ENCODE assay signal across 8 cellular contexts in genomic region chr4:1300466-1301455, GRCh38. TPM values are rescaled to one million over a fixed set of nuclear protein-coding genes. Genes with fewer than 3 reads are reported as not detected.
DNase-seq lines count a peak whose midpoint lies in the region; ATAC-seq, FAIRE-seq and TF ChIP-seq lines count a peak whose summit lies in the region.

No MANE protein-coding gene starts in this region.

- 78 to 84% methylated on average over 40 of the region's 40 CpGs for WGBS in heart right ventricle, 2 donors
- WGBS in ovary, 3 donors: 82 to 86% (median 83%) methylated on average over 40 of the region's 40 CpGs

- peaks cover 56% of the 10 kb centered on the region for H3K36me3 Mint-ChIP-seq in activated T-helper 2 cell treated with anti-CD3 and anti-CD28 coated beads, Interferon-gamma antibody, Interleukin-2, Interleukin-4, amounts not matched to agents 10 μg/mL and 5 μg/mL and 100 μg/mL, durations not matched to agents 14 hours and 24 hours and 36 hours (ENCODE audit: low read depth)

- TF ChIP-seq EP300 in ovary (IDR thresholded peaks at IDR 0.05): no peak

- H3K27me3 ChIP-seq in heart right ventricle (no peaks in the 10 kb centered on the region), skeletal muscle tissue (ENCODE audit: control insufficient read depth in 3 of 3, insufficient read depth in 3 of 3, low read length in 3 of 3) (no peaks in the 10 kb centered on the region), ovary (no peaks in the 10 kb centered on the region)

- H3K27ac Mint-ChIP-seq in activated T-helper 2 cell treated with anti-CD3 and anti-CD28 coated beads, Interferon-gamma antibody, Interleukin-2, Interleukin-4, amounts not matched to agents 10 μg/mL and 5 μg/mL and 100 μg/mL, durations not matched to agents 14 hours and 24 hours and 36 hours: peak overlapping the region; percentile 5

- H3K27ac ChIP-seq in heart right ventricle (peak overlapping the region in 5 of 10 donors; percentile 5 to 90 (median 45)), skeletal muscle tissue (ENCODE audit: low read depth, low read length) (peak overlapping the region; percentile 9), ovary (no peak overlapping the region)

- TF ChIP-seq CTCF in heart right ventricle (IDR thresholded peaks at IDR 0.05): no peak
- no peak for TF ChIP-seq CTCF in ovary (IDR thresholded peaks at IDR 0.05)

- TF ChIP-seq POLR2A in ovary (IDR thresholded peaks at IDR 0.05): no peak

- H3K9me3 ChIP-seq in heart right ventricle (no peaks in the 10 kb centered on the region), skeletal muscle tissue (ENCODE audit: control insufficient read depth in 3 of 3, low read length in 3 of 3) (no peaks in the 10 kb centered on the region), ovary (no peaks in the 10 kb centered on the region)

- peaks cover 0 to 66% (median 24%) of the 10 kb centered on the region in 9 donors for H3K36me3 ChIP-seq in heart right ventricle
- peaks cover 6 to 25% (median 23%) of the 10 kb centered on the region in 3 donors for H3K36me3 ChIP-seq in skeletal muscle tissue (ENCODE audit: control insufficient read depth in 3 of 3, insufficient read depth in 3 of 3, low read length in 3 of 3)
- H3K36me3 ChIP-seq in ovary: no peaks in the 10 kb centered on the region

- intact Hi-C loops in activated T-helper 2 cell treated with anti-CD3 and anti-CD28 coated beads, Interferon-gamma antibody, Interleukin-2, Interleukin-4, amounts not matched to agents 10 μg/mL and 5 μg/mL and 100 μg/mL, durations not matched to agents 14 hours and 24 hours and 36 hours (cut with micrococcal nuclease): no loop called here
- intact Hi-C loops in heart right ventricle (cut with DNase I) (no loop called here), ovary (cut with DNase I) (no loop called here)

- FAIRE-seq in urothelium cell line (lab: Jason Lieb, UNC): no peak

- peaks cover 16% of the 10 kb centered on the region for H3K4me1 Mint-ChIP-seq in activated T-helper 2 cell treated with anti-CD3 and anti-CD28 coated beads, Interferon-gamma antibody, Interleukin-2, Interleukin-4, amounts not matched to agents 10 μg/mL and 5 μg/mL and 100 μg/mL, durations not matched to agents 14 hours and 24 hours and 36 hours (ENCODE audit: low read depth)

- ATAC-seq in heart right ventricle: peak in 6 of 8 donors; percentile 33 to 66 (median 54)
- ATAC-seq in GM21526 (IDR thresholded peaks at IDR 0.05; ENCODE audit: low FRiP score, unreplicated experiment): no peak

- H3K4me1 ChIP-seq in heart right ventricle (peaks cover 0 to 42% (median 23%) of the 10 kb centered on the region in 9 donors), skeletal muscle tissue (ENCODE audit: control insufficient read depth in 3 of 3, insufficient read depth in 3 of 3, low read length in 3 of 3) (peaks cover 13 to 30% (median 26%) of the 10 kb centered on the region in 3 donors), ovary (ENCODE audit: insufficient read depth) (peaks cover 2% of the 10 kb centered on the region)

- H3K27me3 Mint-ChIP-seq in activated T-helper 2 cell treated with anti-CD3 and anti-CD28 coated beads, Interferon-gamma antibody, Interleukin-2, Interleukin-4, amounts not matched to agents 10 μg/mL and 5 μg/mL and 100 μg/mL, durations not matched to agents 14 hours and 24 hours and 36 hours (ENCODE audit: low read depth): no peaks in the 10 kb centered on the region

- DNase-seq in Kasumi-1 (lab: John Stamatoyannopoulos, UW) (peak; percentile 41 to 45), heart right ventricle (peak in 1 of 2 donors; percentile 40), urothelium cell line (ENCODE audit: low spot score) (no peak), COR-L47 (lab: John Stamatoyannopoulos, UW) (no peak), ovary (no peak)
- DNase-seq in activated T-helper 2 cell treated with anti-CD3 and anti-CD28 coated beads, Interferon-gamma antibody, Interleukin-2, Interleukin-4, amounts not matched to agents 10 μg/mL and 5 μg/mL and 100 μg/mL, durations not matched to agents 14 hours and 24 hours and 36 hours (ENCODE audit: low spot score): no peak

- no peak overlapping the region for H3K4me3 ChIP-seq in heart right ventricle
- no peak overlapping the region for H3K4me3 ChIP-seq in skeletal muscle tissue (ENCODE audit: low read length in 3 of 3)
- H3K4me3 ChIP-seq in ovary: no peak overlapping the region

- H3K9ac ChIP-seq in skeletal muscle tissue (ENCODE audit: low read depth in 1 of 3, low read length in 3 of 3): peak overlapping the region in 2 of 3 donors; percentile 14 to 40

- H3K9me3 Mint-ChIP-seq in activated T-helper 2 cell treated with anti-CD3 and anti-CD28 coated beads, Interferon-gamma antibody, Interleukin-2, Interleukin-4, amounts not matched to agents 10 μg/mL and 5 μg/mL and 100 μg/mL, durations not matched to agents 14 hours and 24 hours and 36 hours: no peaks in the 10 kb centered on the region

- no peak overlapping the region for H3K4me3 Mint-ChIP-seq in activated T-helper 2 cell treated with anti-CD3 and anti-CD28 coated beads, Interferon-gamma antibody, Interleukin-2, Interleukin-4, amounts not matched to agents 10 μg/mL and 5 μg/mL and 100 μg/mL, durations not matched to agents 14 hours and 24 hours and 36 hours (ENCODE audit: low read depth)

RNA-seq across cellular contexts. Expression of gene MAEA, which starts 11.1 kb away (rescaled TPM):
- total RNA-seq in activated T-helper 2 cell treated with anti-CD3 and anti-CD28 coated beads, Interferon-gamma antibody, Interleukin-2, Interleukin-4, amounts not matched to agents 10 μg/mL and 5 μg/mL and 100 μg/mL, durations not matched to agents 14 hours and 24 hours and 36 hours: 59.2 and 62.8 TPM in 2 replicates
- total RNA-seq in heart right ventricle (10 to 100 TPM; 39.1 to 72.8 (median 50.3) TPM), skeletal muscle tissue (24.5 TPM), ovary (10 to 100 TPM; 48.3 to 71.3 (median 56.7) TPM)
- polyA plus RNA-seq in heart right ventricle (10 to 100 TPM; 43.2 to 55.7 TPM), ovary (10 to 100 TPM; 23.8 to 60.7 TPM)

RNA-seq across cellular contexts. Expression of gene UVSSA, which starts 46.2 kb away (rescaled TPM):
- total RNA-seq in activated T-helper 2 cell treated with anti-CD3 and anti-CD28 coated beads, Interferon-gamma antibody, Interleukin-2, Interleukin-4, amounts not matched to agents 10 μg/mL and 5 μg/mL and 100 μg/mL, durations not matched to agents 14 hours and 24 hours and 36 hours: 23.3 and 23.5 TPM in 2 replicates
- 1 to 10 TPM; 5.2 to 8.3 (median 6.6) TPM for total RNA-seq in heart right ventricle
- 10 to 100 TPM in 1 of 2 donors, 1 to 10 TPM in 1; 2.4 to 11.9 TPM for polyA plus RNA-seq in heart right ventricle
- total RNA-seq in skeletal muscle tissue: 2.6 TPM
- 10 to 100 TPM; 12.1 to 24.7 (median 19.1) TPM for total RNA-seq in ovary
- 1 to 10 TPM; 3.8 to 6.6 TPM for polyA plus RNA-seq in ovary

RNA-seq across cellular contexts. Expression of gene CTBP1, which starts 51.8 kb away (rescaled TPM):
- total RNA-seq in activated T-helper 2 cell treated with anti-CD3 and anti-CD28 coated beads, Interferon-gamma antibody, Interleukin-2, Interleukin-4, amounts not matched to agents 10 μg/mL and 5 μg/mL and 100 μg/mL, durations not matched to agents 14 hours and 24 hours and 36 hours: 194 and 195 TPM in 2 replicates
- total RNA-seq in heart right ventricle (100 to 1,000 TPM; 115 to 132 (median 122) TPM), skeletal muscle tissue (109 TPM), ovary (100 to 1,000 TPM in 6 of 7 donors, 10 to 100 TPM in 1; 89.5 to 231 (median 154) TPM)
- polyA plus RNA-seq in heart right ventricle (100 to 1,000 TPM in 1 of 2 donors, 10 to 100 TPM in 1; 98.6 to 105 TPM), ovary (100 to 1,000 TPM in 1 of 2 donors, 10 to 100 TPM in 1; 45.7 to 124 TPM)

Comparison
In these comparisons a context has a peak if more than half of its experiments do, and no peak if none do; other contexts are left out.
1. DNase-seq: peak in Kasumi-1 (2 of 2); none in activated T-helper 2 cell treated with anti-CD3 and anti-CD28 coated beads, Interferon-gamma antibody, Interleukin-2, Interleukin-4, amounts not matched to agents 10 μg/mL and 5 μg/mL and 100 μg/mL, durations not matched to agents 14 hours and 24 hours and 36 hours (single experiment), urothelium cell line (single experiment), COR-L47 (single experiment) and ovary (0 of 5).